Comparison of ENCODE assay signal across 21 cellular contexts in genomic region chr2:155301221-155301620, GRCh38.
A peak's percentile ranks its signal among the peaks of the same experiment; 100 is the strongest.
DNase-seq lines count a peak whose midpoint lies in the region; ATAC-seq and TF ChIP-seq lines count a peak whose summit lies in the region.
"Had no signal": no experiment of that assay in that cellular context is flagged by ENCODE, and none has a peak within 500 bp of the region (broad histone marks: within the 10 kb centered on the region; RNA-seq: fewer than 3 reads in every experiment).

No MANE protein-coding gene starts in this region.

- H3F3A ChIP-seq in SK-N-SH (replicated peaks; ENCODE audit: insufficient read depth), result no peaks in the 10 kb centered on the region

- H3K36me3 ChIP-seq in RWPE2 (ENCODE audit: low read depth), result no peaks in the 10 kb centered on the region
- no peaks in the 10 kb centered on the region for H3K36me3 ChIP-seq in SK-N-SH (replicated peaks in 1 of 2; ENCODE audit: control insufficient read depth in 1 of 2, insufficient read depth in 2 of 2, low read length in 1 of 2)
- H3K36me3 ChIP-seq: BE2C; BLaER1 treated with 17β-estradiol and CSF1 and Interleukin-3, amounts not matched to agents 10 nM and 100 nM had no signal

- no peak overlapping the region for H3K4me2 ChIP-seq in SK-N-SH
- H3K4me2 ChIP-seq: A549; BLaER1 treated with 17β-estradiol and CSF1 and Interleukin-3, amounts not matched to agents 10 nM and 100 nM had no signal

- H3K9me3 ChIP-seq in RWPE2 (ENCODE audit: severe bottlenecking) (no peaks in the 10 kb centered on the region), SK-N-SH (no peaks in the 10 kb centered on the region)
- H3K9me3 ChIP-seq: A549; BE2C; BLaER1 treated with 17β-estradiol and CSF1 and Interleukin-3, amounts not matched to agents 10 nM and 100 nM had no signal

- no peak overlapping the region for H2AFZ ChIP-seq in SK-N-SH (ENCODE audit: low read depth)
- H2AFZ ChIP-seq: GM23248 had no signal

- H3K27me3 ChIP-seq in RWPE2 (ENCODE audit: insufficient read depth, poor library complexity, severe bottlenecking), result no peaks in the 10 kb centered on the region
- no peaks in the 10 kb centered on the region for H3K27me3 ChIP-seq in SK-N-SH (ENCODE audit: insufficient read depth)
- H3K27me3 ChIP-seq: BE2C; BLaER1 treated with 17β-estradiol and CSF1 and Interleukin-3, amounts not matched to agents 10 nM and 100 nM had no signal

- peak; percentile 56; the same call in 1 of the 3 replicates for ATAC-seq in RWPE2 (ENCODE audit: low read depth)
- no peak for ATAC-seq in GM21367 (IDR thresholded peaks at IDR 0.05; ENCODE audit: unreplicated experiment)
- ATAC-seq: A549, HCT116 had no signal

- CTCF ChIA-PET in SK-N-SH (lab: Yijun Ruan, JAX), result interaction anchor here (1.0 kb wide), 1 partner anchor 9 kb away, joined by 5 read pairs; no protein-coding TSS in a partner anchor

- H3K9me2 ChIP-seq in SK-N-SH, result no peaks in the 10 kb centered on the region

- H3K79me2 ChIP-seq in SK-N-SH (ENCODE audit: insufficient read depth), result no peaks in the 10 kb centered on the region

- H4K20me1 ChIP-seq in SK-N-SH (ENCODE audit: insufficient read depth), result no peaks in the 10 kb centered on the region
- H4K20me1 ChIP-seq: BLaER1 treated with 17β-estradiol and CSF1 and Interleukin-3, amounts not matched to agents 10 nM and 100 nM had no signal

- no peak overlapping the region for H3K27ac ChIP-seq in RWPE2 (ENCODE audit: poor library complexity, severe bottlenecking)
- no peak overlapping the region for H3K27ac ChIP-seq in SK-N-SH (ENCODE audit: low read depth in 2 of 2, low read length in 1 of 2)
- H3K27ac ChIP-seq: A549; BLaER1 treated with 17β-estradiol and CSF1 and Interleukin-3, amounts not matched to agents 10 nM and 100 nM; GM23248 had no signal

- TF ChIP-seq EP300 in SK-N-SH (IDR thresholded peaks at IDR 0.05; ENCODE audit: borderline replicate concordance in 1 of 2, low read depth in 1 of 2, low read length in 1 of 2), result no peak

- no peaks in the 10 kb centered on the region for H3K4me1 ChIP-seq in RWPE2 (ENCODE audit: insufficient read depth, poor library complexity, severe bottlenecking)
- H3K4me1 ChIP-seq in SK-N-SH (ENCODE audit: control insufficient read depth in 1 of 2, insufficient read depth in 2 of 2, low read depth in 1 of 2, low read length in 1 of 2), result no peaks in the 10 kb centered on the region
- H3K4me1 ChIP-seq: A549, BE2C had no signal

- H3K4me3 ChIP-seq in RWPE2 (ENCODE audit: severe bottlenecking), result no peak overlapping the region
- no peak overlapping the region for H3K4me3 ChIP-seq in epithelial cell of esophagus (ENCODE audit: low read length)
- no peak overlapping the region for H3K4me3 ChIP-seq in SK-N-SH (ENCODE audit: low read depth in 2 of 2, low read length in 1 of 2)
- H3K4me3 ChIP-seq: A549; BLaER1 treated with 17β-estradiol and CSF1 and Interleukin-3, amounts not matched to agents 10 nM and 100 nM; GM23248 had no signal

- no peak for TF ChIP-seq CTCF in RWPE2 (IDR thresholded peaks at IDR 0.05; ENCODE audit: poor library complexity, severe bottlenecking)
- TF ChIP-seq CTCF in epithelial cell of esophagus (IDR thresholded peaks at IDR 0.05; ENCODE audit: insufficient read depth, low read depth, low read length, missing control alignments), result no peak
- no peak for TF ChIP-seq CTCF in SK-N-SH (IDR thresholded peaks at IDR 0.05)

- no peak overlapping the region for H3K9ac ChIP-seq in SK-N-SH
- H3K9ac ChIP-seq: BLaER1 treated with 17β-estradiol and CSF1 and Interleukin-3, amounts not matched to agents 10 nM and 100 nM; GM23248 had no signal

- no peak for TF ChIP-seq RAD21 in SK-N-SH (IDR thresholded peaks at IDR 0.05; ENCODE audit: low read length)

- POLR2A ChIA-PET in SK-N-SH (lab: Yijun Ruan, JAX), result no interaction called here

- DNase-seq in HS-5 (ENCODE audit: low read depth) (peak; percentile 14), RWPE2 (ENCODE audit: low spot score) (no peak), epithelial cell of esophagus (ENCODE audit: low read depth) (peak; percentile 60), SK-N-SH (no peak), DMS 273 treated with DMSO at 0.1 percent for 48 hours (lab: John Stamatoyannopoulos, UW) (no peak), NCI-H446 treated with DMSO at 0.1 percent for 48 hours (lab: John Stamatoyannopoulos, UW) (no peak)
- DNase-seq: 8988T; ACHN; AML-193; BE2C; CD4-positive, alpha-beta T cell; CD8-positive, alpha-beta memory T cell; DMS53; DMS79 treated with DMSO at 0.1 percent for 48 hours; GF-D8; GM23248; H9 had no signal

TF ChIP-seq in SK-N-SH, 30 proteins besides CTCF, POLR2A, EP300 and RAD21:
- TF ChIP-seq RCOR1 (IDR thresholded peaks at IDR 0.05; ENCODE audit: low read length) (no peak), POLR2AphosphoS5 (IDR thresholded peaks at IDR 0.05; ENCODE audit: low read depth, low read length) (no peak), YY1 (IDR thresholded peaks at IDR 0.05; ENCODE audit: low read depth) (no peak), NRF1 (IDR thresholded peaks at IDR 0.05; ENCODE audit: low read depth, low read length) (no peak), RFX5 (IDR thresholded peaks at IDR 0.05; ENCODE audit: low read length) (no peak), PBX3 (IDR thresholded peaks at IDR 0.05) (no peak), NFIC (IDR thresholded peaks at IDR 0.05; ENCODE audit: borderline replicate concordance) (no peak), TAF1 (IDR thresholded peaks at IDR 0.05; ENCODE audit: borderline replicate concordance, low read depth, low read length) (no peak), REST (IDR thresholded peaks at IDR 0.05; ENCODE audit: low read depth, low read length) (no peak), FOXM1 (IDR thresholded peaks at IDR 0.05; ENCODE audit: low read depth) (no peak), MEF2A (IDR thresholded peaks at IDR 0.05; ENCODE audit: borderline replicate concordance, low read depth) (no peak), USF2 (IDR thresholded peaks at IDR 0.05; ENCODE audit: borderline replicate concordance, low read depth, low read length) (no peak), FOXJ3 (CRISPR knock-in tag; IDR thresholded peaks at IDR 0.05) (no peak)

Comparison
In these comparisons a context has a peak if more than half of its experiments do, and no peak if none do; other contexts are left out.
1. DNase-seq: peak in HS-5 (single experiment) and epithelial cell of esophagus (single experiment); none in RWPE2 (single experiment), SK-N-SH (single experiment), DMS 273 treated with DMSO at 0.1 percent for 48 hours (single experiment) and NCI-H446 treated with DMSO at 0.1 percent for 48 hours (single experiment).